Comparison of ENCODE assay signal across 8 cellular contexts in the genomic region with DNA sequence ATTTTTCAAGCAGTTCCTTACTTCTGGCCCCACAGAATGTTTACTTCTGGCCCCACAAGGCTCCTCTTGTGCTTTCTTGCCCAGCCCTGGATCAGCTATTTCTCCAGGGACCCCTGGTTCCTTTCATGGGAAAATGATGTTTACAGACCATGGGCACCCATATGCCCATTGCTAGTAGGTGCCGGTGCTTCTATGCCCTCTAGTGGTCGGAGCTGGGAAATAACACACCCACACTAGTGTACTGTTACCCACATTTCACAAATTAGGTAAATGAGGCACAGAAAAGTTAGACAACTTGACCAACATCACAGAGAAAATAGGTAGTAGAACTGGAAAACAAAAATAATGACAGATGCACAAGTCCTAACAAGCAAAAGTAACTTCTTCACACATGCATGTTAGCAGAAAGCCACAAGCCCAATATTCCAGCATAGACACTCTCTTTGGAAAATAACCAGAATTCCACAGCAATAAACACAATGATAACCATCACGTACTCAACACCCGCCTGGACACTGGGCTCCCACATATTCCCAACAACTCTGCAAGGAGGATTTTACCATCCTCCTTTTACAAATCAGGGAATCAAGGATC. TPM values are rescaled to one million over a fixed set of nuclear protein-coding genes. Genes with fewer than 3 reads are reported as not detected.
DNase-seq lines count a peak whose midpoint lies in the region; ATAC-seq and TF ChIP-seq lines count a peak whose summit lies in the region.

No MANE protein-coding gene starts in this region.

- intact Hi-C loops in CD4-positive, alpha-beta memory T cell (cut with micrococcal nuclease): loop anchor here (1.0 kb wide), 1 partner anchor 31 kb away; no protein-coding TSS in a partner anchor
- intact Hi-C loops in left cardiac atrium (cut with DNase I): no loop called here

- CTCF ChIA-PET in CD4-positive, alpha-beta memory T cell (lab: Charles Lee; ENCODE audit: partially characterized antibody): interaction anchor here (0.6 to 6.7 kb wide), 27 partner anchors 8 to 619 kb away, joined by 3 to 167 read pairs (median 7); partner anchors contain the start of gene CEACAM3

- TF ChIP-seq CTCF in RWPE2 (IDR thresholded peaks at IDR 0.05; ENCODE audit: poor library complexity, severe bottlenecking): peak; percentile 79

- H3K36me3 Mint-ChIP-seq in CD4-positive, alpha-beta memory T cell: no peaks in the 10 kb centered on the region

- no peaks in the 10 kb centered on the region for H3K36me3 ChIP-seq in CD4-positive, alpha-beta memory T cell (ENCODE audit: insufficient read depth, low read length)
- no peaks in the 10 kb centered on the region for H3K36me3 ChIP-seq in RWPE2 (ENCODE audit: low read depth)

- H3K4me3 Mint-ChIP-seq in CD4-positive, alpha-beta memory T cell: no peak overlapping the region

- no peaks in the 10 kb centered on the region for H3K27me3 ChIP-seq in CD4-positive, alpha-beta memory T cell (ENCODE audit: insufficient read depth, low read length)
- H3K27me3 ChIP-seq in RWPE2 (ENCODE audit: insufficient read depth, poor library complexity, severe bottlenecking): peaks cover 18% of the 10 kb centered on the region

- H3K4me3 ChIP-seq in CD4-positive, alpha-beta memory T cell (ENCODE audit: low read length in 2 of 2): no peak overlapping the region
- H3K4me3 ChIP-seq in RWPE2 (ENCODE audit: severe bottlenecking): no peak overlapping the region

- no peaks in the 10 kb centered on the region for H3K9me3 Mint-ChIP-seq in CD4-positive, alpha-beta memory T cell

- POLR2A ChIA-PET in CD4-positive, alpha-beta memory T cell (lab: Charles Lee; ENCODE audit: partially characterized antibody): no interaction called here

- peaks cover 3 to 5% (median 4%) of the 10 kb centered on the region in 4 donors for H3K4me1 Mint-ChIP-seq in CD4-positive, alpha-beta memory T cell

- H3K27ac Mint-ChIP-seq in CD4-positive, alpha-beta memory T cell: peak overlapping the region in 2 of 7 donors; percentile 3 to 24

- ATAC-seq in HG02798 (IDR thresholded peaks at IDR 0.05; ENCODE audit: poor library complexity, unreplicated experiment) (peak; percentile 35), RWPE2 (ENCODE audit: low read depth) (peak; percentile 81), left cardiac atrium (peak; percentile 61 to 78), GM18511 (IDR thresholded peaks at IDR 0.05; ENCODE audit: unreplicated experiment) (no peak), GM21390 (IDR thresholded peaks at IDR 0.05; ENCODE audit: unreplicated experiment) (no peak)

- H3K9me3 ChIP-seq in CD4-positive, alpha-beta memory T cell (ENCODE audit: control insufficient read depth in 1 of 2, low read length in 2 of 2): no peaks in the 10 kb centered on the region
- H3K9me3 ChIP-seq in RWPE2 (ENCODE audit: severe bottlenecking): no peaks in the 10 kb centered on the region

- peaks cover 3% of the 10 kb centered on the region for H3K4me1 ChIP-seq in CD4-positive, alpha-beta memory T cell (ENCODE audit: insufficient read depth, low read length)
- H3K4me1 ChIP-seq in RWPE2 (ENCODE audit: insufficient read depth, poor library complexity, severe bottlenecking): no peaks in the 10 kb centered on the region

- no peak overlapping the region for H3K27ac ChIP-seq in CD4-positive, alpha-beta memory T cell (ENCODE audit: low read depth, low read length)
- no peak overlapping the region for H3K27ac ChIP-seq in RWPE2 (ENCODE audit: poor library complexity, severe bottlenecking)

- peaks cover 23 to 28% of the 10 kb centered on the region in 2 donors for H3K27me3 Mint-ChIP-seq in CD4-positive, alpha-beta memory T cell

- DNase-seq in CD4-positive, alpha-beta memory T cell: peak; percentile 61 to 68 (median 64)
- DNase-seq in RWPE2 (ENCODE audit: low spot score) (no peak), left cardiac atrium (no peak)
- DNase-seq in activated effector memory CD4-positive, alpha-beta T cell treated with Interleukin-2 at 50 U/mL for 16 hours: peak; percentile 48
- peak; percentile 52 to 79 (median 63) for DNase-seq in stimulated activated CD4-positive, alpha-beta T cell treated with anti-CD3 and anti-CD28 coated beads, Interleukin-12 subunit alpha, Interleukin-12 subunit beta, amount 100 ng/mL, for 48 hours (ENCODE audit: low read depth in 2 of 3, low spot score in 1 of 3)

RNA-seq across cellular contexts. Expression of gene CEACAM6, which starts 1.3 kb away (rescaled TPM):
- not detected for total RNA-seq in CD4-positive, alpha-beta memory T cell
- polyA plus RNA-seq in CD4-positive, alpha-beta memory T cell: not detected
- total RNA-seq in left cardiac atrium: under 1 TPM in 1 of 2 donors, not detected in 1; 0.08 TPM

RNA-seq across cellular contexts. Expression of gene CEACAM3, which starts 42.4 kb away (rescaled TPM):
- total RNA-seq in CD4-positive, alpha-beta memory T cell: not detected
- not detected for polyA plus RNA-seq in CD4-positive, alpha-beta memory T cell
- under 1 TPM; 0.29 to 0.60 TPM for total RNA-seq in left cardiac atrium

RNA-seq across cellular contexts. Expression of gene CEACAM5, which starts 45.6 kb away (rescaled TPM):
- not detected for total RNA-seq in CD4-positive, alpha-beta memory T cell
- polyA plus RNA-seq in CD4-positive, alpha-beta memory T cell: not detected
- total RNA-seq in left cardiac atrium: not detected

Comparison
In these comparisons a context has a peak if more than half of its experiments do, and no peak if none do; other contexts are left out.
1. DNase-seq: peak in CD4-positive, alpha-beta memory T cell (5 of 5), activated effector memory CD4-positive, alpha-beta T cell treated with Interleukin-2 at 50 U/mL for 16 hours (single experiment) and stimulated activated CD4-positive, alpha-beta T cell treated with anti-CD3 and anti-CD28 coated beads, Interleukin-12 subunit alpha, Interleukin-12 subunit beta, amount 100 ng/mL, for 48 hours (3 of 3); none in RWPE2 (single experiment) and left cardiac atrium (single experiment).
2. ATAC-seq: peak in HG02798 (single experiment), RWPE2 (single experiment) and left cardiac atrium (2 of 2); none in GM18511 (single experiment) and GM21390 (single experiment).